Comparison of ENCODE assay signal across 1 cellular context in genomic region chr2:215437614-215438013, GRCh38.
TF ChIP-seq lines count a peak whose summit lies in the region.

No MANE protein-coding gene starts in this region.

TF ChIP-seq in SK-N-SH treated with all-trans-retinoic acid at 6 μM for 48 hours, 23 proteins besides CTCF, POLR2A, EP300 and RAD21 (continued from another document):
- TF ChIP-seq GLIS3 (CRISPR knock-in tag; IDR thresholded peaks at IDR 0.05) (no peak), SNAI2 (CRISPR knock-in tag; IDR thresholded peaks at IDR 0.05) (no peak), ARNTL (CRISPR knock-in tag; IDR thresholded peaks at IDR 0.05; ENCODE audit: borderline replicate concordance, low read depth) (no peak), TCF4 (CRISPR knock-in tag; IDR thresholded peaks at IDR 0.05; ENCODE audit: borderline replicate concordance) (no peak), ZNF70 (CRISPR knock-in tag; IDR thresholded peaks at IDR 0.05) (no peak), ZFP30 (CRISPR knock-in tag; IDR thresholded peaks at IDR 0.05) (no peak), CSDC2 (CRISPR knock-in tag; IDR thresholded peaks at IDR 0.05) (no peak), CREB5 (CRISPR knock-in tag; IDR thresholded peaks at IDR 0.05; ENCODE audit: low read depth) (no peak), OSR1 (CRISPR knock-in tag; IDR thresholded peaks at IDR 0.05) (no peak)
